ENCODE assay signal across 8 cellular contexts in genomic region chr1:46132529-46133180, GRCh38. TPM values are rescaled to one million over a fixed set of nuclear protein-coding genes. Genes with fewer than 3 reads are reported as not detected.
DNase-seq lines count a peak whose midpoint lies in the region; ATAC-seq and TF ChIP-seq lines count a peak whose summit lies in the region.

TSS of gene PIK3R3 (minus strand) at chr1:46132629. CDS start at chr1:46131952, 677 bp downstream.

- H3K4me1 ChIP-seq in spleen = peaks cover 9 to 53% (median 33%) of the 10 kb centered on the region in 6 donors

- H3K27ac ChIP-seq in spleen = peak within 1 kb of the TSS; percentile 89 to 93 (median 91)

- peaks cover 0 to 41% (median 0%) of the 10 kb centered on the region in 7 donors for H3K27me3 ChIP-seq in spleen (replicated peaks in 1 of 7)

- no peak for TF ChIP-seq CTCF in AG04449 (IDR thresholded peaks at IDR 0.05; ENCODE audit: insufficient read depth, low read length, missing control alignments)
- peak in 6 of 11 experiments; percentile 16 to 37 (median 18) for TF ChIP-seq CTCF in spleen (IDR thresholded peaks at IDR 0.05 in 8 of 11, conservative IDR thresholded peaks at IDR 0.05 in 3 of 11)

- DNase-seq in AG04449 (ENCODE audit: low read depth, low spot score) (peak; percentile 93), NCI-H2227 (lab: John Stamatoyannopoulos, UW; ENCODE audit: unreplicated experiment) (peak; percentile 99), inferior parietal cortex (ENCODE audit: extremely low spot score) (peak; percentile 96), spleen (peak; percentile 97)
- DNase-seq in activated CD4-positive, CD25-positive, alpha-beta regulatory T cell (lab: John Stamatoyannopoulos, UW) = peak; percentile 46 to 71 (median 64)
- peak; percentile 66 to 70 for DNase-seq in central memory CD8-positive, alpha-beta T cell (ENCODE audit: low spot score in 2 of 2)

- H3K27me3 Mint-ChIP-seq in central memory CD8-positive, alpha-beta T cell = peaks cover 40% of the 10 kb centered on the region

- H3K4me1 Mint-ChIP-seq in central memory CD8-positive, alpha-beta T cell = peaks cover 25% of the 10 kb centered on the region

- peak; percentile 76 to 98 (median 81) for TF ChIP-seq POLR2A in spleen (IDR thresholded peaks at IDR 0.05)

- peak within 1 kb of the TSS; percentile 99 for H3K4me3 Mint-ChIP-seq in central memory CD8-positive, alpha-beta T cell

- peaks cover 8% of the 10 kb centered on the region for H3K36me3 Mint-ChIP-seq in central memory CD8-positive, alpha-beta T cell (ENCODE audit: insufficient read depth)

- H3K4me3 ChIP-seq in AG04449 (ENCODE audit: low read depth, low read length) (peak within 1 kb of the TSS; percentile 83), spleen (peak within 1 kb of the TSS; percentile 61 to 79 (median 71))

- H3K9me3 Mint-ChIP-seq in central memory CD8-positive, alpha-beta T cell = no peaks in the 10 kb centered on the region

- H3K27ac Mint-ChIP-seq in central memory CD8-positive, alpha-beta T cell (ENCODE audit: low read depth) = peak within 1 kb of the TSS; percentile 98

- H3K9me3 ChIP-seq in spleen = no peaks in the 10 kb centered on the region

- CTCF ChIA-PET in AG04449 (lab: Yijun Ruan, JAX) = interaction anchor here (0.9 to 1.8 kb wide), 4 partner anchors 10 to 99 kb away, joined by 3 to 11 read pairs (median 7); no protein-coding TSS in a partner anchor

- WGBS in spleen, 5 donors = 0 to 1% (median 0%) methylated on average over 50 to 55 of the region's 55 CpGs

- no peaks in the 10 kb centered on the region for H3K36me3 ChIP-seq in spleen

- POLR2A ChIA-PET in AG04449 (lab: Yijun Ruan, JAX) = interaction anchor here (0.6 to 2.0 kb wide), 19 partner anchors 8 to 242 kb away, joined by 3 to 15 read pairs (median 4); no protein-coding TSS in a partner anchor

- ATAC-seq in GM18873 (IDR thresholded peaks at IDR 0.05; ENCODE audit: low FRiP score, unreplicated experiment) (peak; percentile 84), HG03139 (IDR thresholded peaks at IDR 0.05; ENCODE audit: unreplicated experiment) (peak; percentile 87)
- peak; percentile 75 for ATAC-seq in central memory CD8-positive, alpha-beta T cell (replicated peaks; ENCODE audit: extremely low read depth, poor library complexity, severe bottlenecking)

- intact Hi-C loops in spleen (cut with DNase I; ENCODE audit: low total_unique reads) = no loop called here

RNA-seq across cellular contexts. Expression of gene PIK3R3, which starts in this region (rescaled TPM):
- total RNA-seq in spleen = 10 to 100 TPM; 22.2 to 45.9 (median 29.1) TPM
- 1 to 10 TPM; 3.1 to 8.2 (median 7.2) TPM for polyA plus RNA-seq in spleen

Comparison
In these comparisons a context has a peak if more than half of its experiments do, and no peak if none do; other contexts are left out.
1. Peak in every context shown above with its lines: DNase-seq, ATAC-seq, H3K4me3 ChIP-seq and H3K27ac ChIP-seq.